17 cellular contexts compared by ENCODE assay signal in genomic region chr13:108154421-108154858, GRCh38.
DNase-seq lines count a peak whose midpoint lies in the region; ATAC-seq and TF ChIP-seq lines count a peak whose summit lies in the region.
"Had no signal": no experiment of that assay in that cellular context is flagged by ENCODE, and none has a peak within 500 bp of the region (broad histone marks: within the 10 kb centered on the region; RNA-seq: fewer than 3 reads in every experiment).

No MANE protein-coding gene starts in this region.

- peaks cover 11% of the 10 kb centered on the region for H3K4me1 Mint-ChIP-seq in progenitor cell of endocrine pancreas (ENCODE audit: low read depth)
- no peaks in the 10 kb centered on the region for H3K4me1 Mint-ChIP-seq in CD8-positive, alpha-beta memory T cell
- H3K4me1 Mint-ChIP-seq: activated T-helper 17 cell treated with anti-CD3 and anti-CD28 coated beads, Interleukin-2, amount 50 U/mL, for 72 hours had no signal

- no peaks in the 10 kb centered on the region for H3K27me3 Mint-ChIP-seq in progenitor cell of endocrine pancreas
- peaks cover 3 to 17% of the 10 kb centered on the region in 2 donors for H3K27me3 Mint-ChIP-seq in CD8-positive, alpha-beta memory T cell

- peak overlapping the region; percentile 27 for H3K4me3 Mint-ChIP-seq in progenitor cell of endocrine pancreas (ENCODE audit: low read depth)
- no peak overlapping the region for H3K4me3 Mint-ChIP-seq in CD8-positive, alpha-beta memory T cell
- H3K4me3 Mint-ChIP-seq: activated T-helper 17 cell treated with anti-CD3 and anti-CD28 coated beads, Interleukin-2, amount 50 U/mL, for 72 hours; WTC11 had no signal

- ATAC-seq in PC-3 (peak; percentile 24; the same call in 1 of the 2 replicates), left lobe of liver (peak; percentile 95), GM21447 (IDR thresholded peaks at IDR 0.05; ENCODE audit: unreplicated experiment) (no peak)
- ATAC-seq: activated T-helper 17 cell treated with anti-CD3 and anti-CD28 coated beads, Interleukin-2, amount 50 U/mL, for 72 hours; HCT116; WTC11 had no signal

- H3K79me2 ChIP-seq in PC-3 (ENCODE audit: low read length), result no peaks in the 10 kb centered on the region

- no peaks in the 10 kb centered on the region for H3K9me2 ChIP-seq in PC-3 (replicated peaks; ENCODE audit: low read length)

- BruUV-seq in PC-3 (replicated peaks; lab: Mats Ljungman, UMichigan), result no TSS peak

- H3K27me3 ChIP-seq in PC-3 (ENCODE audit: low read length), result no peaks in the 10 kb centered on the region
- H3K27me3 ChIP-seq in CD8-positive, alpha-beta memory T cell (ENCODE audit: insufficient read depth, low read length, poor library complexity, severe bottlenecking), result no peaks in the 10 kb centered on the region
- H3K27me3 ChIP-seq: sigmoid colon had no signal

- no peak overlapping the region for H3K27ac ChIP-seq in PC-3 (ENCODE audit: low read length)
- H3K27ac ChIP-seq in CD8-positive, alpha-beta memory T cell (ENCODE audit: low read depth, low read length), result no peak overlapping the region
- H3K27ac ChIP-seq: sigmoid colon had no signal

- peaks cover 6% of the 10 kb centered on the region for H3K36me3 Mint-ChIP-seq in progenitor cell of endocrine pancreas (ENCODE audit: insufficient read depth)
- H3K36me3 Mint-ChIP-seq in CD8-positive, alpha-beta memory T cell, result no peaks in the 10 kb centered on the region

- no peak overlapping the region for H3K4me3 ChIP-seq in PC-3 (ENCODE audit: low read length)
- no peak overlapping the region for H3K4me3 ChIP-seq in CD8-positive, alpha-beta memory T cell (ENCODE audit: low read length)
- H3K4me3 ChIP-seq: sigmoid colon had no signal

- H3K9ac ChIP-seq in PC-3 (ENCODE audit: low read length), result no peak overlapping the region

- no peaks in the 10 kb centered on the region; the same call in 1 of the 2 replicates for H3K4me1 ChIP-seq in PC-3 (ENCODE audit: insufficient read depth, low read length)
- no peaks in the 10 kb centered on the region for H3K4me1 ChIP-seq in CD8-positive, alpha-beta memory T cell (ENCODE audit: insufficient read depth, low read length)
- H3K4me1 ChIP-seq: sigmoid colon had no signal

- H3K4me2 ChIP-seq in PC-3 (ENCODE audit: low read length), result 0 out of 2 replicates have a peak overlapping the region, but pooled peaks have one; percentile 8

- CTCF ChIA-PET in PC-3 (lab: Charles Lee), result no interaction called here
- CTCF ChIA-PET in CD8-positive, alpha-beta memory T cell (lab: Charles Lee), result interaction anchor here (1.0 to 3.2 kb wide), 4 partner anchors 9 to 15 kb away, joined by 3 to 21 read pairs (median 4); no protein-coding TSS in a partner anchor

- H3K36me3 ChIP-seq in PC-3 (ENCODE audit: low read depth, low read length), result no peaks in the 10 kb centered on the region
- no peaks in the 10 kb centered on the region for H3K36me3 ChIP-seq in CD8-positive, alpha-beta memory T cell (ENCODE audit: insufficient read depth, low read length)
- H3K36me3 ChIP-seq: sigmoid colon had no signal

- H3K27ac Mint-ChIP-seq in progenitor cell of endocrine pancreas, result peak overlapping the region; percentile 97
- H3K27ac Mint-ChIP-seq in CD8-positive, alpha-beta memory T cell, result no peak overlapping the region
- H3K27ac Mint-ChIP-seq: activated T-helper 17 cell treated with anti-CD3 and anti-CD28 coated beads, Interleukin-2, amount 50 U/mL, for 72 hours; WTC11 had no signal

- H2AFZ ChIP-seq in PC-3 (ENCODE audit: low read length), result no peak overlapping the region

- intact Hi-C loops in PC-3 (cut with micrococcal nuclease), result loop anchor here (2.0 to 10.0 kb wide), 2 partner anchors 500 to 944 kb away; no protein-coding TSS in a partner anchor

- DNase-seq in DMS79 treated with DMSO at 0.1 percent for 48 hours (lab: John Stamatoyannopoulos, UW) (peak; percentile 31), PC-3 (peak; percentile 25), left lobe of liver (ENCODE audit: low spot score) (peak; percentile 60), progenitor cell of endocrine pancreas (ENCODE audit: low spot score, unreplicated experiment) (peak; percentile 16), NCI-H82 treated with DMSO at 0.1 percent for 48 hours (lab: John Stamatoyannopoulos, UW; ENCODE audit: unreplicated experiment) (no peak)
- DNase-seq in stimulated activated CD4-positive, alpha-beta T cell treated with anti-CD3 and anti-CD28 coated beads, Interleukin-1b, Interleukin-23, amount 100 ng/mL, for 48 hours, result no peak
- no peak for DNase-seq in CD8-positive, alpha-beta memory T cell
- DNase-seq: DMS 273 treated with DMSO at 0.1 percent for 48 hours; foreskin melanocyte; NCI-H1930; sigmoid colon; stimulated activated CD4-positive, alpha-beta T cell treated with anti-CD3 and anti-CD28 coated beads, Interleukin-4, amount 100 ng/mL, for 1 hour; T-helper 2 cell had no signal

- H3K9me3 ChIP-seq in PC-3 (ENCODE audit: low read length), result peaks cover 10% of the 10 kb centered on the region; the same call in 1 of the 2 replicates
- H3K9me3 ChIP-seq in CD8-positive, alpha-beta memory T cell (ENCODE audit: low read length), result no peaks in the 10 kb centered on the region
- H3K9me3 ChIP-seq: sigmoid colon had no signal

- H3F3A ChIP-seq in PC-3 (ENCODE audit: low read length, unreplicated experiment), result no peaks in the 10 kb centered on the region

- no peaks in the 10 kb centered on the region for H4K20me1 ChIP-seq in PC-3 (ENCODE audit: low read length)

- H3K9me3 Mint-ChIP-seq in progenitor cell of endocrine pancreas (ENCODE audit: low read depth), result peaks cover 12% of the 10 kb centered on the region
- no peaks in the 10 kb centered on the region for H3K9me3 Mint-ChIP-seq in CD8-positive, alpha-beta memory T cell
- H3K9me3 Mint-ChIP-seq: activated T-helper 17 cell treated with anti-CD3 and anti-CD28 coated beads, Interleukin-2, amount 50 U/mL, for 72 hours had no signal

- POLR2A ChIA-PET in PC-3 (lab: Charles Lee; ENCODE audit: unreplicated experiment), result no interaction called here
- POLR2A ChIA-PET in CD8-positive, alpha-beta memory T cell (lab: Charles Lee), result no interaction called here

- TF ChIP-seq CTCF in PC-3 (conservative IDR thresholded peaks at IDR 0.05; ENCODE audit: low read depth, low read length), result no peak
- TF ChIP-seq CTCF in progenitor cell of endocrine pancreas (IDR thresholded peaks at IDR 0.05; ENCODE audit: unreplicated experiment), result no peak

Comparison
In these comparisons a context has a peak if more than half of its experiments do, and no peak if none do; other contexts are left out.
1. DNase-seq: peak in DMS79 treated with DMSO at 0.1 percent for 48 hours (single experiment), PC-3 (single experiment), left lobe of liver (single experiment) and progenitor cell of endocrine pancreas (single experiment); none in stimulated activated CD4-positive, alpha-beta T cell treated with anti-CD3 and anti-CD28 coated beads, Interleukin-1b, Interleukin-23, amount 100 ng/mL, for 48 hours (single experiment), CD8-positive, alpha-beta memory T cell (0 of 5) and NCI-H82 treated with DMSO at 0.1 percent for 48 hours (single experiment).